ENCODE assay signal across 2 cellular contexts in genomic region chr6:36649721-36650484, GRCh38.
TF ChIP-seq lines count a peak whose summit lies in the region.

No MANE protein-coding gene starts in this region.

TF ChIP-seq in HCT116, 20 proteins besides CTCF, POLR2A, EP300 and RAD21:
- TF ChIP-seq TCF7L2 (IDR thresholded peaks at IDR 0.05; ENCODE audit: borderline replicate concordance, extremely low read depth, insufficient read depth, insufficient read length) = no peak
- TF ChIP-seq SIN3A (IDR thresholded peaks at IDR 0.05; ENCODE audit: low read depth) = no peak
- TF ChIP-seq CEBPB (IDR thresholded peaks at IDR 0.05; ENCODE audit: low read depth) = peak; percentile 37; the same call in 1 of the 2 replicates
- no peak for TF ChIP-seq SRF (IDR thresholded peaks at IDR 0.05; ENCODE audit: low read depth)
- no peak for TF ChIP-seq YY1 (IDR thresholded peaks at IDR 0.05; ENCODE audit: extremely low read depth, insufficient replicate concordance, low read depth, low read length)

TF ChIP-seq in H1, 55 proteins besides CTCF, POLR2A, EP300 and RAD21:
- peak; percentile 55; the same call in 1 of the 2 replicates for TF ChIP-seq CEBPB (IDR thresholded peaks at IDR 0.05; ENCODE audit: low read depth, low read length)
- TF ChIP-seq EZH2 (IDR thresholded peaks at IDR 0.05; ENCODE audit: low read depth, low read length, severe bottlenecking) = no peak
